Comparison of ENCODE assay signal across 17 cellular contexts in the genomic region with DNA sequence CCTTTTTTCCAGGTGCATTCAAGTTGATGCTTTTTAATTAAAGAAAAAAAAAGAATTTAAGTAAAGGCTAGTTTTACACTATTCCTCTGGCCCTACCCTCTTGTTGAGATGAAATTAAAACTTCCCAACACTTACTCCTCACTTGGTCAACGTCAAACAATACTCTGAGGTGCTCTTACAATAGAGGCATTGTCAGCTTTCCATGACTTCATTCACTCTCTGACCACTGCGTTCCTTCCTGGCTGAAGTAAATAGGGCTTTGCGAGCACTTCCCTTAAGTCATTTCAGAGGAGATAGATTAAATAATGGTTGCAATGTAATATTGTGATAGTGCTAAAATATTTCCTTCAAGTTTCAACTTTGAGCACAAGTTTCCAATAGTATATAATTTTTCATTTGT.
"Had no signal": no experiment of that assay in that cellular context is flagged by ENCODE, and none has a peak within 500 bp of the region (broad histone marks: within the 10 kb centered on the region; RNA-seq: fewer than 3 reads in every experiment).

No MANE protein-coding gene starts in this region.

- H3K27ac Mint-ChIP-seq: activated naive CD8-positive, alpha-beta T cell treated with anti-CD3 and anti-CD28 coated beads for 36 hours; brain; immature natural killer cell; natural killer cell had no signal

- H3K9me3 Mint-ChIP-seq: activated naive CD8-positive, alpha-beta T cell treated with anti-CD3 and anti-CD28 coated beads for 36 hours; brain; central memory CD8-positive, alpha-beta T cell had no signal

- H3K4me3 ChIP-seq: colonic mucosa, gastroesophageal sphincter, heart left ventricle, pancreas, tibial artery had no signal

- H3K4me1 Mint-ChIP-seq: activated naive CD8-positive, alpha-beta T cell treated with anti-CD3 and anti-CD28 coated beads for 36 hours; brain; central memory CD8-positive, alpha-beta T cell; immature natural killer cell; natural killer cell had no signal

- DNase-seq: activated CD4-positive, alpha-beta T cell treated with anti-CD3 and anti-CD28 coated beads, Interleukin-2, amount 50 U/mL, for 4 hours; activated naive CD4-positive, alpha-beta T cell; activated naive CD8-positive, alpha-beta T cell treated with anti-CD3 and anti-CD28 coated beads for 36 hours; amniotic stem cell; colonic mucosa; heart left ventricle; immature natural killer cell; kidney glomerular epithelial cell; natural killer cell; pancreas; stimulated activated naive CD4-positive, alpha-beta T cell treated with Interleukin-2 at 50 U/mL for 16 hours; substantia nigra; T-helper 2 cell; tibial artery had no signal

- H3K4me3 Mint-ChIP-seq: activated naive CD8-positive, alpha-beta T cell treated with anti-CD3 and anti-CD28 coated beads for 36 hours; brain; central memory CD8-positive, alpha-beta T cell; immature natural killer cell; natural killer cell had no signal

- H3K36me3 Mint-ChIP-seq: activated naive CD8-positive, alpha-beta T cell treated with anti-CD3 and anti-CD28 coated beads for 36 hours; brain; natural killer cell had no signal

- ATAC-seq: gastroesophageal sphincter, heart left ventricle, natural killer cell had no signal

- H3K27me3 Mint-ChIP-seq: activated naive CD8-positive, alpha-beta T cell treated with anti-CD3 and anti-CD28 coated beads for 36 hours; central memory CD8-positive, alpha-beta T cell had no signal
